ENCODE assay signal across 8 cellular contexts in genomic region chr20:34112600-34113061, GRCh38. TPM values are rescaled to one million over a fixed set of nuclear protein-coding genes. Genes with fewer than 3 reads are reported as not detected.
A peak's percentile ranks its signal among the peaks of the same experiment; 100 is the strongest.
DNase-seq lines count a peak whose midpoint lies in the region; ATAC-seq and TF ChIP-seq lines count a peak whose summit lies in the region.

No MANE protein-coding gene starts in this region.

- H3K4me3 Mint-ChIP-seq in activated naive CD8-positive, alpha-beta T cell treated with anti-CD3 and anti-CD28 coated beads, Interleukin-2, amount 50 U/mL, for 24 hours, result peak overlapping the region; percentile 91

- H3K4me1 Mint-ChIP-seq in activated naive CD8-positive, alpha-beta T cell treated with anti-CD3 and anti-CD28 coated beads, Interleukin-2, amount 50 U/mL, for 24 hours, result peaks cover 44% of the 10 kb centered on the region

- TF ChIP-seq CTCF in AG04450 (IDR thresholded peaks at IDR 0.05; ENCODE audit: low read depth, low read length) (no peak), retinal pigment epithelial cell (conservative IDR thresholded peaks at IDR 0.05; ENCODE audit: low read depth, low read length) (no peak)

- H3K4me3 ChIP-seq in AG04450 (ENCODE audit: low read depth, low read length), result peak overlapping the region; percentile 72
- peak overlapping the region; percentile 93 for H3K4me3 ChIP-seq in retinal pigment epithelial cell (ENCODE audit: low read length)

- peaks cover 39% of the 10 kb centered on the region for H3K36me3 Mint-ChIP-seq in activated naive CD8-positive, alpha-beta T cell treated with anti-CD3 and anti-CD28 coated beads, Interleukin-2, amount 50 U/mL, for 24 hours (ENCODE audit: low read depth)

- DNase-seq in AG04450 (ENCODE audit: low read depth, low spot score) (no peak), NCI-H1105 (lab: John Stamatoyannopoulos, UW) (peak; percentile 38), left ventricle myocardium superior (no peak), retinal pigment epithelial cell (ENCODE audit: low read depth) (no peak)
- no peak for DNase-seq in activated naive CD8-positive, alpha-beta T cell treated with anti-CD3 and anti-CD28 coated beads, Interleukin-2, amount 50 U/mL, for 24 hours
- DNase-seq in activated CD8-positive, alpha-beta memory T cell treated with anti-CD3 and anti-CD28 coated beads for 24 hours, result no peak

- H3K9me3 ChIP-seq in AG04450 (ENCODE audit: control insufficient read depth, insufficient read depth, low read length), result no peaks in the 10 kb centered on the region

- peak; percentile 2 for ATAC-seq in GM18502 (IDR thresholded peaks at IDR 0.05; ENCODE audit: poor library complexity, unreplicated experiment)
- no peak for ATAC-seq in activated naive CD8-positive, alpha-beta T cell treated with anti-CD3 and anti-CD28 coated beads, Interleukin-2, amount 50 U/mL, for 24 hours
- ATAC-seq in left ventricle myocardium superior, result peak; percentile 3
- no peak for ATAC-seq in HG02588 (IDR thresholded peaks at IDR 0.05; ENCODE audit: unreplicated experiment)

- peaks cover 3% of the 10 kb centered on the region for H3K27me3 Mint-ChIP-seq in activated naive CD8-positive, alpha-beta T cell treated with anti-CD3 and anti-CD28 coated beads, Interleukin-2, amount 50 U/mL, for 24 hours

- peak overlapping the region; percentile 79 for H3K27ac ChIP-seq in AG04450 (ENCODE audit: low read depth, low read length)

- peak overlapping the region; percentile 99 for H3K27ac Mint-ChIP-seq in activated naive CD8-positive, alpha-beta T cell treated with anti-CD3 and anti-CD28 coated beads, Interleukin-2, amount 50 U/mL, for 24 hours

- CTCF ChIA-PET in AG04450 (lab: Charles Lee), result interaction anchor here (0.6 to 2.0 kb wide), 6 partner anchors 18 to 658 kb away, joined by 3 to 12 read pairs (median 6); no protein-coding TSS in a partner anchor

- POLR2A ChIA-PET in AG04450 (lab: Yijun Ruan, JAX), result interaction anchor here (0.6 to 2.1 kb wide), 22 partner anchors 8 to 717 kb away, joined by 3 to 19 read pairs (median 4); partner anchors contain the start of genes C20orf144, CHMP4B and RALY

- no peaks in the 10 kb centered on the region for H3K9me3 Mint-ChIP-seq in activated naive CD8-positive, alpha-beta T cell treated with anti-CD3 and anti-CD28 coated beads, Interleukin-2, amount 50 U/mL, for 24 hours

- intact Hi-C loops in left ventricle myocardium superior (cut with micrococcal nuclease), result no loop called here

- no peaks in the 10 kb centered on the region for H3K27me3 ChIP-seq in AG04450 (ENCODE audit: control insufficient read depth, insufficient read depth, low read length)

RNA-seq across cellular contexts. Expression of gene EIF2S2, which starts 0.6 kb away (rescaled TPM):
- 119 and 161 TPM in 2 replicates for polyA plus RNA-seq in AG04450 (2011; rRNA removed)
- polyA minus RNA-seq in AG04450 (2011; rRNA and poly(A)+ RNA removed), result 26.3 and 36.6 TPM in 2 replicates
- total RNA-seq in left ventricle myocardium superior, result 41.1 TPM

Comparison
In these comparisons a context has a peak if more than half of its experiments do, and no peak if none do; other contexts are left out.
1. ATAC-seq: peak in GM18502 (single experiment) and left ventricle myocardium superior (single experiment); none in activated naive CD8-positive, alpha-beta T cell treated with anti-CD3 and anti-CD28 coated beads, Interleukin-2, amount 50 U/mL, for 24 hours (single experiment) and HG02588 (single experiment).